In genomic region chrX:23811135-23811781, GRCh38 we compare ENCODE assay signal across 13 cellular contexts. TPM values are rescaled to one million over a fixed set of nuclear protein-coding genes. Genes with fewer than 3 reads are reported as not detected.
DNase-seq lines count a peak whose midpoint lies in the region; ATAC-seq and TF ChIP-seq lines count a peak whose summit lies in the region.
"Had no signal": no experiment of that assay in that cellular context is flagged by ENCODE, and none has a peak within 500 bp of the region (broad histone marks: within the 10 kb centered on the region; RNA-seq: fewer than 3 reads in every experiment).

No MANE protein-coding gene starts in this region.

- no peaks in the 10 kb centered on the region for H3K9me2 ChIP-seq in GM23248 (ENCODE audit: insufficient read depth)
- no peaks in the 10 kb centered on the region for H3K9me2 ChIP-seq in PC-9 (ENCODE audit: insufficient read depth)

- in situ Hi-C loops in GM23248 (cut with MboI) (no loop called here), Panc1 (cut with HindIII; ENCODE audit: low pct_unique_long_range_greater_than_20kb, low sequenced_read_pairs) (no loop called here)

- H3K27me3 ChIP-seq in GM23248 (replicated peaks; ENCODE audit: insufficient read depth), result no peaks in the 10 kb centered on the region
- H3K27me3 ChIP-seq in Panc1 (ENCODE audit: control insufficient read depth, insufficient read depth, low read length), result no peaks in the 10 kb centered on the region
- no peaks in the 10 kb centered on the region for H3K27me3 ChIP-seq in rectal smooth muscle tissue (ENCODE audit: control insufficient read depth, insufficient read depth, low read length)
- no peaks in the 10 kb centered on the region for H3K27me3 ChIP-seq in PC-9 (ENCODE audit: insufficient read depth, low read depth)

- BruUV-seq in Panc1 (replicated peaks; lab: Mats Ljungman, UMichigan) (no TSS peak), PC-9 (replicated peaks; lab: Mats Ljungman, UMichigan) (no TSS peak)

- H3K79me2 ChIP-seq in GM23248 (ENCODE audit: insufficient read depth) (no peaks in the 10 kb centered on the region), PC-9 (ENCODE audit: low read depth) (no peaks in the 10 kb centered on the region)

- TF ChIP-seq CTCF in Panc1 (IDR thresholded peaks at IDR 0.05), result no peak
- no peak for TF ChIP-seq CTCF in fibroblast of mammary gland (conservative IDR thresholded peaks at IDR 0.05; ENCODE audit: control insufficient read depth, insufficient read depth, low read depth, low read length)
- no peak for TF ChIP-seq CTCF in PC-9 (conservative IDR thresholded peaks at IDR 0.05)

- H3K4me1 ChIP-seq in GM23248 (ENCODE audit: insufficient read depth), result peaks cover 20% of the 10 kb centered on the region; the same call in 1 of the 2 replicates
- no peaks in the 10 kb centered on the region for H3K4me1 ChIP-seq in Panc1 (ENCODE audit: control insufficient read depth, insufficient read depth, low read length)
- no peaks in the 10 kb centered on the region for H3K4me1 ChIP-seq in rectal smooth muscle tissue (ENCODE audit: control insufficient read depth, insufficient read depth, low read length)
- H3K4me1 ChIP-seq in PC-9 (replicated peaks; ENCODE audit: insufficient read depth), result peaks cover 9% of the 10 kb centered on the region

- CTCF ChIA-PET in Panc1 (lab: Charles Lee) (no interaction called here), PC-9 (lab: Charles Lee) (no interaction called here)

- 3 to 5% methylated on average over 11 of the region's 11 CpGs for WGBS in GM23248 (ENCODE audit: low coverage in 1 of 2, low lambda C conversion rate in 2 of 2, missing lambda C conversion rate in 2 of 2), 2 experiments

- peaks cover 9% of the 10 kb centered on the region; the same call in 1 of the 2 replicates for H3F3A ChIP-seq in GM23248 (ENCODE audit: insufficient read depth)
- H3F3A ChIP-seq in PC-9 (ENCODE audit: insufficient read depth, low read depth), result peaks cover 25% of the 10 kb centered on the region

- no peak for ATAC-seq in Panc1

- intact Hi-C loops in Panc1 (cut with micrococcal nuclease; ENCODE audit: unreplicated experiment), result no loop called here
- intact Hi-C loops in PC-9 (cut with micrococcal nuclease; ENCODE audit: unreplicated experiment), result no loop called here

- POLR2A ChIA-PET in Panc1 (lab: Charles Lee) (interaction anchor here (0.6 to 0.7 kb wide), 2 partner anchors 22 to 44 kb away, joined by 3 to 7 read pairs; no protein-coding TSS in a partner anchor), PC-9 (lab: Charles Lee; ENCODE audit: unreplicated experiment) (no interaction called here)

- H3K9me3 ChIP-seq in GM23248 (ENCODE audit: low read depth) (no peaks in the 10 kb centered on the region), Panc1 (ENCODE audit: control insufficient read depth, insufficient read depth, low read depth, low read length) (no peaks in the 10 kb centered on the region), PC-9 (ENCODE audit: insufficient read depth, low read depth) (no peaks in the 10 kb centered on the region)

- H3K4me3 ChIP-seq in GM23248 (peak overlapping the region; percentile 57), Panc1 (ENCODE audit: low read depth in 2 of 2, low read length in 2 of 2) (peak overlapping the region; percentile 1 to 12; a peak in 2 of 4 replicates), fibroblast of mammary gland (ENCODE audit: control insufficient read depth, low read depth, low read length) (no peak overlapping the region), rectal smooth muscle tissue (ENCODE audit: low read length) (no peak overlapping the region), PC-9 (no peak overlapping the region)

- H4K20me1 ChIP-seq in GM23248 (ENCODE audit: insufficient read depth), result no peaks in the 10 kb centered on the region
- H4K20me1 ChIP-seq in PC-9 (ENCODE audit: insufficient read depth), result no peaks in the 10 kb centered on the region

- H2AFZ ChIP-seq in GM23248 (peak overlapping the region; percentile 59), PC-9 (no peak overlapping the region)

- H3K36me3 ChIP-seq in GM23248 (ENCODE audit: low read depth), result no peaks in the 10 kb centered on the region
- no peaks in the 10 kb centered on the region for H3K36me3 ChIP-seq in Panc1 (ENCODE audit: control insufficient read depth, insufficient read depth, low read length)
- no peaks in the 10 kb centered on the region for H3K36me3 ChIP-seq in rectal smooth muscle tissue (ENCODE audit: control insufficient read depth, insufficient read depth, low read length)
- no peaks in the 10 kb centered on the region for H3K36me3 ChIP-seq in PC-9 (ENCODE audit: low read depth)

- DNase-seq in GM23248, result peak; percentile 47
- no peak for DNase-seq in Panc1 (ENCODE audit: low read depth, low spot score)
- DNase-seq in fibroblast of mammary gland (ENCODE audit: low read depth), result peak; percentile 60
- no peak for DNase-seq in PC-9
- DNase-seq in NCI-H2029 treated with DMSO at 0.1 percent for 48 hours (lab: John Stamatoyannopoulos, UW), result no peak
- DNase-seq in T1000 (lab: John Stamatoyannopoulos, UW), result no peak
- DNase-seq in dedifferentiated amniotic fluid mesenchymal stem cell (ENCODE audit: extremely low spot score), result no peak
- DNase-seq: activated CD8-positive, alpha-beta memory T cell treated with anti-CD3 and anti-CD28 coated beads for 24 hours; anterior cingulate cortex; DMS53; HCEC 1CT; NCI-H1436 had no signal

- peak overlapping the region; percentile 37; the same call in 1 of the 2 replicates for H3K9ac ChIP-seq in GM23248
- H3K9ac ChIP-seq in rectal smooth muscle tissue (ENCODE audit: low read length), result no peak overlapping the region

- H3K4me2 ChIP-seq in GM23248 (ENCODE audit: unreplicated experiment) (peak overlapping the region; percentile 36), PC-9 (no peak overlapping the region)

- H3K27ac ChIP-seq in GM23248 (no peak overlapping the region), Panc1 (ENCODE audit: low read length) (peak overlapping the region; percentile 69), rectal smooth muscle tissue (ENCODE audit: low read depth, low read length) (peak overlapping the region; percentile 12), PC-9 (no peak overlapping the region)

RNA-seq across cellular contexts. Expression of gene SAT1, which starts 28.3 kb away (rescaled TPM):
- 168 and 171 TPM in 2 replicates for total RNA-seq in GM23248 (2014; rRNA removed; shearing (Covaris generic))
- 223 and 245 TPM in 2 replicates for polyA plus RNA-seq in GM23248 (2016; fragmentation: Nextera tagmentation; extraction: Ambion mirVana)
- 173 TPM for total RNA-seq in Panc1 (2021; ENCODE audit: unreplicated experiment)
- polyA plus RNA-seq in Panc1 (2012; ENCODE audit: insufficient read length), result 215 TPM
- total RNA-seq in PC-9 (2021), result 99.1 and 131 TPM in 2 replicates

Comparison
In these comparisons a context has a peak if more than half of its experiments do, and no peak if none do; other contexts are left out.
1. DNase-seq: peak in GM23248 (single experiment) and fibroblast of mammary gland (single experiment); none in Panc1 (single experiment), PC-9 (0 of 2), NCI-H2029 treated with DMSO at 0.1 percent for 48 hours (single experiment), T1000 (single experiment) and dedifferentiated amniotic fluid mesenchymal stem cell (single experiment).
2. H3K27ac ChIP-seq: peak in Panc1 (single experiment) and rectal smooth muscle tissue (single experiment); none in GM23248 (single experiment) and PC-9 (single experiment).
3. H3K4me3 ChIP-seq: peak in GM23248 (single experiment) and Panc1 (2 of 2); none in fibroblast of mammary gland (single experiment), rectal smooth muscle tissue (single experiment) and PC-9 (single experiment).